Comparison of ENCODE assay signal across 26 cellular contexts in genomic region chr6:54864272-54864671, GRCh38. TPM values are rescaled to one million over a fixed set of nuclear protein-coding genes. Genes with fewer than 3 reads are reported as not detected.
"Had no signal": no experiment of that assay in that cellular context is flagged by ENCODE, and none has a peak within 500 bp of the region (broad histone marks: within the 10 kb centered on the region; RNA-seq: fewer than 3 reads in every experiment).

No MANE protein-coding gene starts in this region.

- ATAC-seq: activated CD4-positive, CD25-positive, alpha-beta regulatory T cell treated with anti-CD3 and anti-CD28 coated beads, Interleukin-2, amount 50 U/mL, for 24 hours; activated CD8-positive, alpha-beta T cell treated with anti-CD3 and anti-CD28 coated beads for 36 hours; activated T-cell treated with anti-CD3 and anti-CD28 coated beads, Interleukin-2, amount 50 U/mL, for 4 hours; activated T-helper 17 cell treated with anti-CD3 and anti-CD28 coated beads, Interleukin-2, amount 50 U/mL, for 72 hours; effector memory CD8-positive, alpha-beta T cell; foreskin keratinocyte; gastroesophageal sphincter; T-helper 17 cell had no signal

- DNase-seq: activated B cell treated with CpG ODN at 0.5 μM for 24 hours; activated CD4-positive, alpha-beta T cell treated with anti-CD3 and anti-CD28 coated beads for 48 hours; activated CD4-positive, alpha-beta T cell treated with anti-CD3 and anti-CD28 coated beads, Interleukin-2, amount 50 U/mL, for 1 hour; activated CD4-positive, alpha-beta T cell treated with anti-CD3 and anti-CD28 coated beads, Interleukin-2, amount 50 U/mL, for 48 hours; activated CD8-positive, alpha-beta memory T cell treated with anti-CD3 and anti-CD28 coated beads for 24 hours; activated CD8-positive, alpha-beta T cell treated with anti-CD3 and anti-CD28 coated beads for 36 hours; activated effector memory CD4-positive, alpha-beta T cell treated with Interleukin-2 at 50 U/mL for 16 hours; activated gamma-delta T cell treated with Interleukin-2 at 50 U/mL for 16 hours; activated naive CD4-positive, alpha-beta T cell treated with anti-CD3 and anti-CD28 coated beads, Interleukin-2, amount 50 U/mL, for 16 hours; activated naive CD4-positive, alpha-beta T cell treated with Interleukin-2 at 50 U/mL for 16 hours; activated T-cell treated with anti-CD3 and anti-CD28 coated beads, Interleukin-2, amount 50 U/mL, for 4 hours; amniotic stem cell; anterior cingulate cortex; brain microvascular endothelial cell; cortex of kidney; dermis blood vessel endothelial cell; effector CD4-positive, alpha-beta T cell; effector memory CD8-positive, alpha-beta T cell; erythroblast; foreskin keratinocyte; T-helper 17 cell; T1000; WERI-Rb-1 had no signal

RNA-seq across cellular contexts. Expression of gene FAM83B, which starts 17.7 kb away (rescaled TPM):
- total RNA-seq: activated B cell treated with CpG ODN at 0.5 μM for 24 hours; activated CD8-positive, alpha-beta T cell treated with anti-CD3 and anti-CD28 coated beads for 36 hours; activated T-helper 17 cell treated with anti-CD3 and anti-CD28 coated beads, Interleukin-2, amount 50 U/mL, for 72 hours; dermis blood vessel endothelial cell; T-helper 17 cell had no signal
